In the genomic region with DNA sequence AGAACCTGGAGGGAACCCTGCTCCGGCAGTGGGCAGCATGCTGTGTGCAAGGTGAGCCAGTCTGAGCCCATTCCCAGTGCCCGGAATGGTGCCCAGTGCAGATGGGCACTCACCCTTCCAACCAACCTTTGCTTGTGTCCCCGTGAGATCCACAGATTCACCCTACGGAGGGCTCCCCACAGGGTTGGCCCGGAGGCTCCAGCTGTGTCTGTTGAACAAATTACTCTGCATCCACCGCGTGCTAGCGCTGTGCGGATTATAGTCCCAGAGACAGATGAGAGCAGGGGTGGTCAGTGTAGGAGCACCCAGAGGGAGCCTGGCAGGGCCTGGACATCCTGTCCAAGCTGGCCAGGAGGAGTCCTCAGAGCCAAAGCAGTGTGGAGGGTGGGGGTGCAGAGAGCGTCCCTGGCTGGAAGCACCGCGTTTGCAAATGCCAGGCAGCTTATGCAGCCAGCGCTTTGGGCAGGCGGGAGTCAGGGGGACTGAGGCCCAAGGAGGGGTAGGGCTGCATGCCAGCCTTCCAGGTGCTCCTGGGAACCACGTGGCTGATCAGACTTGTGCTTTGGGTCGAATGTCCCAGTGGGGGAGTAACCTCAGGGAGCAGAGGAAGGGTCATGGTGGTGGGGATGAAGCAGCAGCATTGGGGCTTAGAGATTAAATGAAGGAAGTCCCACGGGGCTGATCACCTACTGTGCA, we compare ENCODE assay signal across 13 cellular contexts.
DNase-seq lines count a peak whose midpoint lies in the region; ATAC-seq and TF ChIP-seq lines count a peak whose summit lies in the region.
"Had no signal": no experiment of that assay in that cellular context is flagged by ENCODE, and none has a peak within 500 bp of the region (broad histone marks: within the 10 kb centered on the region; RNA-seq: fewer than 3 reads in every experiment).

No MANE protein-coding gene starts in this region.

- H3K27ac ChIP-seq in WERI-Rb-1 (no peak overlapping the region), heart left ventricle (no peak overlapping the region), psoas muscle (no peak overlapping the region), vagina (no peak overlapping the region)
- H3K27ac ChIP-seq: gastroesophageal sphincter, SK-N-MC had no signal

- no peak for TF ChIP-seq POLR2A in heart left ventricle (IDR thresholded peaks at IDR 0.05)
- no peak for TF ChIP-seq POLR2A in vagina (IDR thresholded peaks at IDR 0.05)

- DNase-seq in G401 (ENCODE audit: low spot score) (peak; percentile 44), WERI-Rb-1 (peak; percentile 6), heart left ventricle (peak; percentile 8 to 60 (median 22)), psoas muscle (peak; percentile 10 to 42), vagina (ENCODE audit: extremely low spot score in 2 of 2) (no peak), NOMO-1 (lab: John Stamatoyannopoulos, UW; ENCODE audit: unreplicated experiment in 2 of 2) (no peak)
- DNase-seq: activated CD8-positive, alpha-beta T cell treated with anti-CD3 and anti-CD28 coated beads for 36 hours; DND-41 had no signal

- no peak for TF ChIP-seq CTCF in WERI-Rb-1 (IDR thresholded peaks at IDR 0.05; ENCODE audit: low read depth, low read length)
- no peak for TF ChIP-seq CTCF in heart left ventricle (IDR thresholded peaks at IDR 0.05)
- TF ChIP-seq CTCF in psoas muscle (IDR thresholded peaks at IDR 0.05) = no peak
- TF ChIP-seq CTCF in vagina (IDR thresholded peaks at IDR 0.05) = no peak

- 68 to 81% (median 73%) methylated on average over 13 to 17 of the region's 17 CpGs for WGBS in heart left ventricle, 4 donors
- 43 to 65% (median 45%) methylated on average over 17 of the region's 17 CpGs for WGBS in psoas muscle, 3 donors

- H3K36me3 ChIP-seq in WERI-Rb-1 = no peaks in the 10 kb centered on the region
- no peaks in the 10 kb centered on the region for H3K36me3 ChIP-seq in heart left ventricle
- no peaks in the 10 kb centered on the region for H3K36me3 ChIP-seq in psoas muscle (ENCODE audit: insufficient read depth in 1 of 2, low read depth in 1 of 2)
- no peaks in the 10 kb centered on the region for H3K36me3 ChIP-seq in vagina
- H3K36me3 ChIP-seq: gastroesophageal sphincter had no signal

- ATAC-seq in heart left ventricle (peak in 3 of 4 donors; percentile 18 to 33 (median 21)), psoas muscle (no peak), GM18502 (IDR thresholded peaks at IDR 0.05; ENCODE audit: poor library complexity, unreplicated experiment) (no peak)
- ATAC-seq: activated CD8-positive, alpha-beta T cell treated with anti-CD3 and anti-CD28 coated beads for 36 hours; gastroesophageal sphincter; stimulated activated effector memory CD8-positive, alpha-beta T cell treated with anti-CD3 and anti-CD28 coated beads, Interleukin-12 subunit alpha, Interleukin-12 subunit beta, amount 100 ng/mL, for 72 hours had no signal

- H3K4me1 ChIP-seq in heart left ventricle (peaks cover 0 to 30% (median 9%) of the 10 kb centered on the region in 12 donors), psoas muscle (no peaks in the 10 kb centered on the region), vagina (no peaks in the 10 kb centered on the region)
- H3K4me1 ChIP-seq: gastroesophageal sphincter had no signal

- H3K4me3 ChIP-seq in WERI-Rb-1 (ENCODE audit: low read depth, low read length) = no peak overlapping the region
- H3K4me3 ChIP-seq in heart left ventricle = no peak overlapping the region
- H3K4me3 ChIP-seq in psoas muscle = no peak overlapping the region
- no peak overlapping the region for H3K4me3 ChIP-seq in vagina
- H3K4me3 ChIP-seq: gastroesophageal sphincter, SK-N-MC, smooth muscle cell had no signal

- H3K27me3 ChIP-seq in WERI-Rb-1 (ENCODE audit: insufficient read depth, low read depth, severe bottlenecking) (no peaks in the 10 kb centered on the region), heart left ventricle (no peaks in the 10 kb centered on the region), psoas muscle (ENCODE audit: insufficient read depth in 3 of 3, low read length in 2 of 3) (peaks cover 0 to 26% (median 3%) of the 10 kb centered on the region in 3 donors), vagina (no peaks in the 10 kb centered on the region)

- intact Hi-C loops in heart left ventricle (cut with DNase I) (loop anchor here in 5 of 10 donors (5.0 to 10.0 kb wide), 4 partner anchors 83 to 341 kb away; a partner anchor contains a TSS), psoas muscle (cut with DNase I) (loop anchor here in 1 of 2 donors (5.0 kb wide), 1 partner anchor 218 kb away; no protein-coding TSS in a partner anchor), vagina (cut with DNase I) (loop anchor here (5.0 kb wide), 1 partner anchor 98 kb away; no protein-coding TSS in a partner anchor)

- H3K9me3 ChIP-seq in WERI-Rb-1 (ENCODE audit: severe bottlenecking) = no peaks in the 10 kb centered on the region
- no peaks in the 10 kb centered on the region for H3K9me3 ChIP-seq in heart left ventricle
- no peaks in the 10 kb centered on the region for H3K9me3 ChIP-seq in psoas muscle
- no peaks in the 10 kb centered on the region for H3K9me3 ChIP-seq in vagina
- H3K9me3 ChIP-seq: gastroesophageal sphincter had no signal

- in situ Hi-C loops in G401 (cut with HindIII; ENCODE audit: low sequenced_read_pairs) = no loop called here

Comparison
In these comparisons a context has a peak if more than half of its experiments do, and no peak if none do; other contexts are left out.
1. DNase-seq: peak in G401 (single experiment), WERI-Rb-1 (single experiment), heart left ventricle (5 of 5) and psoas muscle (2 of 2); none in vagina (0 of 2) and NOMO-1 (0 of 2).
2. ATAC-seq: peak in heart left ventricle (3 of 4); none in psoas muscle (0 of 4) and GM18502 (single experiment).